Comparison of ENCODE assay signal across 21 cellular contexts in the genomic region with DNA sequence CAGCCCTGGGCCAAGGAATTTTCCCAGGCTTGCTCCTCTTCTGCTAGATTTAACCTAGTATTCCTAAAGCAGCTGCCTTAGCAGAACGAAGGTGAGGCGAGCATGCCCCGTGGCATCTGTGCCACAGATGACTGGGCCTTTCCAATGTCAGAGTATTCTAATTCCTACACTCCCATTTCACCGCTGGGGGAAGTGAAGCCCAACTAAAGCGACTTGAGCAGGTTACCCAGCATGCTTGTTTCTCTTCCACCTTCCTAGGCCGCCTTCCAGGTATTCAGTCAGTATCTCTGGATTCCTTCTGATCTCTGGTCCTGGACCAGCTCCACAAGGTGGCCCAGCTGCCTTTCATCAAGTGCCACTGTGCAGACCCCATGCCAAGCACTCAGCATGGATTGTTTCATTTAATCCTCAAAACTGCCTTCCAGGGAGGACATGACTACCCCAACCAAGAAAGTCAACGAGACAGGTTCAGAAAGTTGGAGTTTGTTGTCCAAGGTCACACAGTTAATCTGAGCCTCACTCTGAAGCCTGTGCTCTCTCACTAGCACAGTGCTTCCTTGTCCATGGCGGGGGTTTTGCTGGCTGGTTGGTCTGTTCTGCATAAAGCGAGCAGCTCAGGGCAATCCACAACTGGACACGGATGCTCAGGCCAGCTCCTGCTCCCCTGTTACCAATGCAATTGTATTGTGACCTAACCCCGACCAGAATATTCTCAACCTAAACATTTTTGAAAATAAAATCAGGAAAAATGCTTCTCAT.
"Had no signal": no experiment of that assay in that cellular context is flagged by ENCODE, and none has a peak within 500 bp of the region (broad histone marks: within the 10 kb centered on the region; RNA-seq: fewer than 3 reads in every experiment).

No MANE protein-coding gene starts in this region.

- H3K9ac ChIP-seq: SK-N-SH had no signal

- H3K4me3 Mint-ChIP-seq: activated B cell treated with CpG ODN at 0.5 μM for 24 hours; activated CD4-positive, alpha-beta memory T cell treated with anti-CD3 and anti-CD28 coated beads for 36 hours; activated naive CD4-positive, alpha-beta T cell treated with anti-CD3 and anti-CD28 coated beads for 36 hours; activated T-cell treated with anti-CD3 and anti-CD28 coated beads, Interleukin-2, amount 50 U/mL, for 4 hours; dendritic cell treated with granulocyte-macrophage colony-stimulating factor and Interleukin-4, amounts not matched to agents 40 ng/mL and 50 ng/mL, for 4 days; immature natural killer cell; mesothelial cell of epicardium; natural killer cell treated with Interleukin-12 subunit alpha and Interleukin-12 subunit beta and Interleukin-15 and Interleukin-18, amount 100 ng/mL, for 72 hours; T-cell had no signal

- H3K4me3 ChIP-seq: esophagus squamous epithelium, heart right ventricle, lung, ovary, transverse colon, vagina had no signal

- H3K27ac ChIP-seq: brain microvascular endothelial cell, esophagus squamous epithelium, heart right ventricle, ovary, transverse colon, vagina had no signal

- H3K4me1 Mint-ChIP-seq: activated B cell treated with CpG ODN at 0.5 μM for 24 hours, immature natural killer cell, mesothelial cell of epicardium, T-cell had no signal

- H3K36me3 ChIP-seq: brain microvascular endothelial cell, ovary, vagina had no signal

- ATAC-seq: activated T-cell treated with anti-CD3 and anti-CD28 coated beads, Interleukin-2, amount 50 U/mL, for 4 hours; left colon; natural killer cell treated with Interleukin-12 subunit alpha and Interleukin-12 subunit beta and Interleukin-15 and Interleukin-18, amount 100 ng/mL, for 72 hours; stimulated activated naive CD8-positive, alpha-beta T cell treated with anti-CD3 and anti-CD28 coated beads, Interleukin-15, Interleukin-2, amounts not matched to agents 100 U/mL and 50 U/mL, for 24 hours; T-cell had no signal

- H3K9me3 ChIP-seq: esophagus squamous epithelium, heart right ventricle, ovary, SK-N-SH, transverse colon, vagina had no signal

- H3K36me3 Mint-ChIP-seq: activated CD4-positive, alpha-beta memory T cell treated with anti-CD3 and anti-CD28 coated beads for 36 hours; natural killer cell treated with Interleukin-12 subunit alpha and Interleukin-12 subunit beta and Interleukin-15 and Interleukin-18, amount 100 ng/mL, for 72 hours; T-cell had no signal

- H3K9me3 Mint-ChIP-seq: activated B cell treated with CpG ODN at 0.5 μM for 24 hours; activated CD4-positive, alpha-beta memory T cell treated with anti-CD3 and anti-CD28 coated beads for 36 hours; activated naive CD4-positive, alpha-beta T cell treated with anti-CD3 and anti-CD28 coated beads for 36 hours; activated T-cell treated with anti-CD3 and anti-CD28 coated beads, Interleukin-2, amount 50 U/mL, for 4 hours; dendritic cell treated with granulocyte-macrophage colony-stimulating factor and Interleukin-4, amounts not matched to agents 40 ng/mL and 50 ng/mL, for 4 days; immature natural killer cell; mesothelial cell of epicardium; natural killer cell treated with Interleukin-12 subunit alpha and Interleukin-12 subunit beta and Interleukin-15 and Interleukin-18, amount 100 ng/mL, for 72 hours; T-cell had no signal

- H3K27me3 ChIP-seq: brain microvascular endothelial cell, esophagus squamous epithelium, heart right ventricle, ovary, transverse colon, vagina had no signal

- DNase-seq: activated B cell treated with CpG ODN at 0.5 μM for 24 hours; activated CD4-positive, alpha-beta memory T cell treated with anti-CD3 and anti-CD28 coated beads for 36 hours; activated CD4-positive, alpha-beta T cell treated with anti-CD3 and anti-CD28 coated beads for 4 hours; activated naive CD4-positive, alpha-beta T cell treated with anti-CD3 and anti-CD28 coated beads for 36 hours; activated T-cell treated with anti-CD3 and anti-CD28 coated beads, Interleukin-2, amount 50 U/mL, for 4 hours; brain microvascular endothelial cell; effector memory CD4-positive, alpha-beta T cell; esophagus squamous epithelium; immature natural killer cell; left colon; ovary; SK-N-SH; stimulated activated naive CD8-positive, alpha-beta T cell treated with anti-CD3 and anti-CD28 coated beads, Interleukin-15, Interleukin-2, amounts not matched to agents 100 U/mL and 50 U/mL, for 24 hours; T-cell; transverse colon had no signal

- H3K27ac Mint-ChIP-seq: activated B cell treated with CpG ODN at 0.5 μM for 24 hours; activated CD4-positive, alpha-beta memory T cell treated with anti-CD3 and anti-CD28 coated beads for 36 hours; activated naive CD4-positive, alpha-beta T cell treated with anti-CD3 and anti-CD28 coated beads for 36 hours; dendritic cell treated with granulocyte-macrophage colony-stimulating factor and Interleukin-4, amounts not matched to agents 40 ng/mL and 50 ng/mL, for 4 days; immature natural killer cell; mesothelial cell of epicardium; natural killer cell treated with Interleukin-12 subunit alpha and Interleukin-12 subunit beta and Interleukin-15 and Interleukin-18, amount 100 ng/mL, for 72 hours; T-cell had no signal

- H3K4me1 ChIP-seq: transverse colon, vagina had no signal

- H3K27me3 Mint-ChIP-seq: activated B cell treated with CpG ODN at 0.5 μM for 24 hours; dendritic cell treated with granulocyte-macrophage colony-stimulating factor and Interleukin-4, amounts not matched to agents 40 ng/mL and 50 ng/mL, for 4 days had no signal

- H3K4me2 ChIP-seq: SK-N-SH had no signal
